3 cellular contexts compared by ENCODE assay signal in genomic region chr18:57212678-57213077, GRCh38.
A peak's percentile ranks its signal among the peaks of the same experiment; 100 is the strongest.
TF ChIP-seq lines count a peak whose summit lies in the region.

No MANE protein-coding gene starts in this region.

TF ChIP-seq in HepG2, 621 proteins besides CTCF, POLR2A, EP300 and RAD21:
- TF ChIP-seq POLR2G (IDR thresholded peaks at IDR 0.05; ENCODE audit: low read depth, low read length) (no peak), ZBTB7B (CRISPR knock-in tag; IDR thresholded peaks at IDR 0.05) (no peak), ZNF18 (CRISPR knock-in tag; IDR thresholded peaks at IDR 0.05; ENCODE audit: insufficient replicate concordance) (no peak), CEBPB (IDR thresholded peaks at IDR 0.05; ENCODE audit: borderline replicate concordance, low read depth, low read length) (peak; percentile 81), STAT5B (CRISPR knock-in tag; IDR thresholded peaks at IDR 0.05) (no peak), MBD4 (IDR thresholded peaks at IDR 0.05; ENCODE audit: borderline replicate concordance, low read length) (no peak), TP53 (CRISPR knock-in tag; conservative IDR thresholded peaks at IDR 0.05) (no peak), ZBTB2 (CRISPR knock-in tag; IDR thresholded peaks at IDR 0.05; ENCODE audit: low read depth) (no peak)

TF ChIP-seq in Ishikawa, 13 proteins besides CTCF, POLR2A, EP300 and RAD21:
- TF ChIP-seq ZBTB7A (IDR thresholded peaks at IDR 0.05; ENCODE audit: low read depth) = no peak
- no peak for TF ChIP-seq YY1 (IDR thresholded peaks at IDR 0.05; ENCODE audit: low read depth)
- peak; percentile 43; the same call in 1 of the 2 replicates for TF ChIP-seq CEBPB (IDR thresholded peaks at IDR 0.05)
- TF ChIP-seq MAX (IDR thresholded peaks at IDR 0.05) = no peak
- no peak for TF ChIP-seq EGR1 (IDR thresholded peaks at IDR 0.05)
- TF ChIP-seq, protein P1, sequence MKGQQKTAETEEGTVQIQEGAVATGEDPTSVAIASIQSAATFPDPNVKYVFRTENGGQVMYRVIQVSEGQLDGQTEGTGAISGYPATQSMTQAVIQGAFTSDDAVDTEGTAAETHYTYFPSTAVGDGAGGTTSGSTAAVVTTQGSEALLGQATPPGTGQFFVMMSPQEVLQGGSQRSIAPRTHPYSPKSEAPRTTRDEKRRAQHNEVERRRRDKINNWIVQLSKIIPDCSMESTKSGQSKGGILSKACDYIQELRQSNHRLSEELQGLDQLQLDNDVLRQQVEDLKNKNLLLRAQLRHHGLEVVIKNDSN (IDR thresholded peaks at IDR 0.05) = no peak

TF ChIP-seq in H1, 55 proteins besides CTCF, POLR2A, EP300 and RAD21:
- TF ChIP-seq CEBPB (IDR thresholded peaks at IDR 0.05; ENCODE audit: low read depth, low read length) = peak; percentile 83; the same call in 1 of the 2 replicates
- TF ChIP-seq ZNF274 (IDR thresholded peaks at IDR 0.05; ENCODE audit: borderline replicate concordance, extremely low read depth, low read length) = no peak
- TF ChIP-seq TAF1 (IDR thresholded peaks at IDR 0.05; ENCODE audit: low read depth, low read length) = no peak
